16 cellular contexts compared by ENCODE assay signal in the genomic region with DNA sequence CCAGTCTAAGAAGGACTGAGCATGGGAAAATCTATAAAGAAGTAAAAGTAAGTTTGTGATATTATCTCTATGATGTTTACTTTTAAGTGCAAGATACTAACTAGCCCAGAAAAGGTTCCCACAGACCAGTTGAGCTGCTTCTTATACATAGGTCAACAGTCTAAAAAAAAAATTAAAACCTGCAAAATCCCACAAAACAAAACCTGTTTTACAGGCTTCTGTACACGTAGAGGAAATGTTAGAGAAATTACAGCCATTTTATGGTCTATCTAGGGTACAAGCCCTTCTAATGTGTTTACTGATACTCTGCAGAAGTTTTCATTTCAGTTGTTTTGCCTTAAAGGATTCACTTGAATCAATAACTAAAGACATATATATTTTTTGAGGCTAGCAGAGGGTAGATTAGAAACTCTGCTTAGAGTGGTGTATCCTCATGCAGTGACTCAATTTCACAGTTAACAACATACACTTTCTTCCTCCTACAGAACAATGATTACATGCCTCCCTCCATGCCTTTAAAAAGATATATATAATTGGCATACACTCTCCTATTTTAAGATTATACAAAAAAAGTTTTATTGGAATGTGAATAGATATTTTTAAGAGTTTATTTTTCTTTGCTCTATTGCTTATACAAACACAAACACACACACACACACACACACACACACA. TPM values are rescaled to one million over a fixed set of nuclear protein-coding genes. Genes with fewer than 3 reads are reported as not detected.
A peak's percentile ranks its signal among the peaks of the same experiment; 100 is the strongest.
DNase-seq lines count a peak whose midpoint lies in the region; ATAC-seq and TF ChIP-seq lines count a peak whose summit lies in the region.
"Had no signal": no experiment of that assay in that cellular context is flagged by ENCODE, and none has a peak within 500 bp of the region (broad histone marks: within the 10 kb centered on the region; RNA-seq: fewer than 3 reads in every experiment).

No MANE protein-coding gene starts in this region.

- H3K9ac ChIP-seq in mucosa of rectum (ENCODE audit: low read depth in 1 of 2, low read length in 2 of 2) = peak overlapping the region in 1 of 2 donors; percentile 1

- peaks cover 62% of the 10 kb centered on the region for H3K79me2 ChIP-seq in OCI-LY7 (ENCODE audit: insufficient read depth, low read depth, low read length)

- CTCF ChIA-PET in OCI-LY7 (lab: Charles Lee; ENCODE audit: unreplicated experiment) = no interaction called here

- H3K9me2 ChIP-seq in OCI-LY7 (ENCODE audit: insufficient read depth, low read length) = no peaks in the 10 kb centered on the region

- H3K9me3 ChIP-seq in OCI-LY7 (ENCODE audit: low read length) = peaks cover 9% of the 10 kb centered on the region; the same call in 1 of the 2 replicates
- no peaks in the 10 kb centered on the region for H3K9me3 ChIP-seq in mucosa of rectum (ENCODE audit: control insufficient read depth in 2 of 2, low read length in 2 of 2)
- peaks cover 6 to 10% of the 10 kb centered on the region in 2 donors for H3K9me3 ChIP-seq in transverse colon

- TF ChIP-seq EP300 in transverse colon (IDR thresholded peaks at IDR 0.05; ENCODE audit: low read depth) = no peak

- POLR2A ChIA-PET in OCI-LY7 (lab: Charles Lee) = interaction anchor here (0.7 to 5.9 kb wide), 10 partner anchors 11 to 214 kb away, joined by 3 to 35 read pairs (median 5); no protein-coding TSS in a partner anchor

- no peaks in the 10 kb centered on the region for H4K20me1 ChIP-seq in OCI-LY7 (ENCODE audit: insufficient read depth, low read length)

- 35 to 67% methylated on average over 1 of the region's 1 CpG for WGBS in transverse colon (ENCODE audit: low coverage in 1 of 2), 2 donors

- TF ChIP-seq POLR2A in transverse colon (IDR thresholded peaks at IDR 0.05) = no peak

- BruUV-seq in OCI-LY7 (replicated peaks; lab: Mats Ljungman, UMichigan) = no TSS peak

- H3K27me3 ChIP-seq in mucosa of rectum (ENCODE audit: control insufficient read depth in 2 of 2, insufficient read depth in 2 of 2, low read length in 2 of 2) (no peaks in the 10 kb centered on the region), transverse colon (no peaks in the 10 kb centered on the region)

- ATAC-seq in GM18511 (IDR thresholded peaks at IDR 0.05; ENCODE audit: unreplicated experiment) = no peak

- peak overlapping the region; percentile 94 for H3K4me2 ChIP-seq in OCI-LY7 (ENCODE audit: low read length)

- intact Hi-C loops in OCI-LY7 (cut with micrococcal nuclease; ENCODE audit: unreplicated experiment) = no loop called here
- intact Hi-C loops in transverse colon (cut with DNase I; ENCODE audit: low total_unique reads) = loop anchor here (2.0 kb wide), 1 partner anchor 87 kb away; no protein-coding TSS in a partner anchor

- peak; percentile 21 for DNase-seq in OCI-LY7 (ENCODE audit: low spot score)
- DNase-seq in coronary artery (ENCODE audit: low spot score) = no peak
- no peak for DNase-seq in transverse colon
- DNase-seq in HUDEP-2 (lab: John Stamatoyannopoulos, UW; ENCODE audit: unreplicated experiment in 76 of 76) = no peak
- DNase-seq in DMS79 treated with DMSO at 0.1 percent for 48 hours (lab: John Stamatoyannopoulos, UW) = no peak
- DNase-seq: activated CD4-positive, alpha-beta T cell treated with anti-CD3 and anti-CD28 coated beads for 1 hour; activated CD8-positive, alpha-beta memory T cell treated with anti-CD3 and anti-CD28 coated beads, Interleukin-2, amount 50 U/mL, for 4 hours; activated naive CD8-positive, alpha-beta T cell treated with anti-CD3 and anti-CD28 coated beads for 36 hours; CD4-positive, CD25-positive, alpha-beta regulatory T cell; GDM1; KBM-7; NCI-H1436; NCI-H446; stimulated activated CD4-positive, alpha-beta T cell treated with anti-CD3 and anti-CD28 coated beads, Interleukin-1b, Interleukin-23, amount 100 ng/mL, for 48 hours had no signal

- in situ Hi-C loops in transverse colon (cut with MboI; ENCODE audit: low pct_ligation_motif_present in 1 of 4, low pct_unique_long_range_greater_than_20kb in 1 of 4, low sequenced_read_pairs in 3 of 4) = no loop called here

- H3K4me3 ChIP-seq in OCI-LY7 (ENCODE audit: low read depth, low read length, poor library complexity, severe bottlenecking) = peak overlapping the region; percentile 75
- H3K4me3 ChIP-seq in coronary artery = peak overlapping the region; percentile 72
- peak overlapping the region; percentile 42 to 63 for H3K4me3 ChIP-seq in mucosa of rectum (ENCODE audit: low read length in 2 of 2)
- peak overlapping the region; percentile 18 to 44 (median 24) for H3K4me3 ChIP-seq in transverse colon

- H3K4me1 ChIP-seq in OCI-LY7 (ENCODE audit: insufficient read depth, low read length, poor library complexity, severe bottlenecking) = peaks cover 35% of the 10 kb centered on the region
- peaks cover 0 to 6% of the 10 kb centered on the region in 2 donors for H3K4me1 ChIP-seq in mucosa of rectum (ENCODE audit: control insufficient read depth in 2 of 2, insufficient read depth in 2 of 2, low read length in 2 of 2)
- peaks cover 4 to 20% (median 10%) of the 10 kb centered on the region in 4 donors for H3K4me1 ChIP-seq in transverse colon

- no peaks in the 10 kb centered on the region; the same call in 1 of the 2 replicates for H3K36me3 ChIP-seq in OCI-LY7 (ENCODE audit: insufficient read depth, low read length)
- no peaks in the 10 kb centered on the region for H3K36me3 ChIP-seq in mucosa of rectum (ENCODE audit: control insufficient read depth in 2 of 2, insufficient read depth in 2 of 2, low read length in 2 of 2)
- H3K36me3 ChIP-seq in transverse colon = no peaks in the 10 kb centered on the region

- peak overlapping the region; percentile 1; the same call in 1 of the 2 replicates for H2AFZ ChIP-seq in OCI-LY7 (ENCODE audit: low read length)

- H3K27ac ChIP-seq in OCI-LY7 (ENCODE audit: low read depth, low read length, poor library complexity, severe bottlenecking) (peak overlapping the region; percentile 86), coronary artery (peak overlapping the region; percentile 83), mucosa of rectum (ENCODE audit: low read depth in 2 of 2, low read length in 2 of 2) (peak overlapping the region; percentile 1 to 35), transverse colon (peak overlapping the region; percentile 81 to 92 (median 88))

- no peak for TF ChIP-seq CTCF in OCI-LY7 (conservative IDR thresholded peaks at IDR 0.05; ENCODE audit: low read length)
- TF ChIP-seq CTCF in coronary artery (IDR thresholded peaks at IDR 0.05) = no peak
- no peak for TF ChIP-seq CTCF in transverse colon (IDR thresholded peaks at IDR 0.05)

RNA-seq across cellular contexts. Expression of gene CAB39L, which starts 43.9 kb away (rescaled TPM):
- 5.4 and 9.6 TPM in 2 replicates for total RNA-seq in OCI-LY7 (2014; rRNA removed; shearing (Covaris generic))
- total RNA-seq in OCI-LY7 (2022) (26.7 and 28.6 TPM in 2 replicates), transverse colon (10 to 100 TPM; 23.5 to 36.7 (median 25.4) TPM)

RNA-seq across cellular contexts. Expression of gene SETDB2, which starts 44.1 kb away (rescaled TPM):
- total RNA-seq in OCI-LY7 (2014; rRNA removed; shearing (Covaris generic)) = 22.0 and 23.3 TPM in 2 replicates
- total RNA-seq in OCI-LY7 (2022) (41.3 and 41.7 TPM in 2 replicates), transverse colon (10 to 100 TPM in 1 of 4 donors, 1 to 10 TPM in 3; 2.8 to 11.6 (median 8.8) TPM)

Comparison
In these comparisons a context has a peak if more than half of its experiments do, and no peak if none do; other contexts are left out.
1. H3K27ac ChIP-seq: peak in every context shown above with its lines; median percentile 88 in transverse colon; 86 in OCI-LY7; 83 in coronary artery; 18 in mucosa of rectum.
2. H3K4me3 ChIP-seq: peak in every context shown above with its lines; median percentile 75 in OCI-LY7; 72 in coronary artery; 52 in mucosa of rectum; 24 in transverse colon.